In the genomic region with DNA sequence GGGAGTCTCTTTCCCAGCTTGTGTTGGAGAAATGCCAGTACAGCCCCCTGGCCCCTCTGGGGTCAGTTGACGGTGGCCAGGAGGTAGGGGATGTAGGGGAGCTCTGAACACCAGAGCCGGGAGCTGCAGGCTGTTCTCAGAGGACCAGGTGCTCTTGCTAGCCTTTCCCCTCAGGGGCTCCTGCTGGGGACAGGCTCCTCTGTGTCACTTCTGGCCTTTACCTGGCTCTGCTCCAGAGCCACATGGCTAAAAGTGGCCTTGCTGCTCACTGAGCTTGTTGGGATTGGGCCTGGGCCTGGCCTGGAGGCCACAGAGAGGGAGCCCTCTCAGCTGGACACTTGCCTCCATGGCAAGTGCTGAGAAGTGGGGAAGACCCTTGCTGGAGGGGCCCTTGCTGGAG, we compare ENCODE assay signal across 17 cellular contexts. TPM values are rescaled to one million over a fixed set of nuclear protein-coding genes. Genes with fewer than 3 reads are reported as not detected.
DNase-seq lines count a peak whose midpoint lies in the region; ATAC-seq and TF ChIP-seq lines count a peak whose summit lies in the region.
"Had no signal": no experiment of that assay in that cellular context is flagged by ENCODE, and none has a peak within 500 bp of the region (broad histone marks: within the 10 kb centered on the region; RNA-seq: fewer than 3 reads in every experiment).

No MANE protein-coding gene starts in this region.

- H3K36me3 Mint-ChIP-seq in activated T-cell treated with anti-CD3 and anti-CD28 coated beads, Interleukin-2, amount 50 U/mL, for 72 hours (ENCODE audit: insufficient read depth in 2 of 2) = peaks cover 4 to 9% of the 10 kb centered on the region in 2 donors

- H3K4me1 Mint-ChIP-seq in activated T-cell treated with anti-CD3 and anti-CD28 coated beads, Interleukin-2, amount 50 U/mL, for 72 hours (ENCODE audit: low read depth) = peaks cover 9% of the 10 kb centered on the region

- H3K4me3 Mint-ChIP-seq in activated T-cell treated with anti-CD3 and anti-CD28 coated beads, Interleukin-2, amount 50 U/mL, for 72 hours = no peak overlapping the region
- H3K4me3 Mint-ChIP-seq: B cell; CD4-positive, alpha-beta T cell; H9 had no signal

- WGBS in psoas muscle, 3 donors = 57 to 64% (median 58%) methylated on average over 2 of the region's 2 CpGs

- intact Hi-C loops in left cardiac atrium (cut with DNase I) = no loop called here
- intact Hi-C loops in psoas muscle (cut with DNase I) = no loop called here
- intact Hi-C loops in breast epithelium (cut with DNase I; ENCODE audit: low total_unique reads) = no loop called here

- no peaks in the 10 kb centered on the region for H3K27me3 Mint-ChIP-seq in activated T-cell treated with anti-CD3 and anti-CD28 coated beads, Interleukin-2, amount 50 U/mL, for 72 hours (ENCODE audit: low read depth)
- H3K27me3 Mint-ChIP-seq: B cell; CD4-positive, alpha-beta T cell had no signal

- in situ Hi-C loops in G401 (cut with HindIII; ENCODE audit: low sequenced_read_pairs) = no loop called here

- peaks cover 0 to 15% of the 10 kb centered on the region in 2 donors for H3K36me3 ChIP-seq in psoas muscle (ENCODE audit: insufficient read depth in 1 of 2, low read depth in 1 of 2)
- H3K36me3 ChIP-seq in breast epithelium = no peaks in the 10 kb centered on the region

- ATAC-seq in left cardiac atrium (peak; percentile 27 to 45), psoas muscle (peak; percentile 70 to 88 (median 72))
- ATAC-seq in activated T-cell treated with anti-CD3 and anti-CD28 coated beads, Interleukin-2, amount 50 U/mL, for 72 hours (replicated peaks in 1 of 2) = no peak
- ATAC-seq: Panc1 had no signal

- no peaks in the 10 kb centered on the region for H3K27me3 ChIP-seq in psoas muscle (ENCODE audit: insufficient read depth in 3 of 3, low read length in 2 of 3)
- no peaks in the 10 kb centered on the region for H3K27me3 ChIP-seq in breast epithelium

- no peak for TF ChIP-seq CTCF in psoas muscle (IDR thresholded peaks at IDR 0.05)
- no peak for TF ChIP-seq CTCF in breast epithelium (IDR thresholded peaks at IDR 0.05)

- DNase-seq in G401 (ENCODE audit: low spot score) (peak; percentile 25), NCI-H69 (lab: John Stamatoyannopoulos, UW) (peak; percentile 83), left cardiac atrium (no peak), psoas muscle (peak; percentile 27 to 59), NK-92 (lab: John Stamatoyannopoulos, UW; ENCODE audit: unreplicated experiment) (no peak), breast epithelium (ENCODE audit: low spot score in 2 of 2) (no peak)
- no peak for DNase-seq in activated T-cell treated with anti-CD3 and anti-CD28 coated beads, Interleukin-2, amount 50 U/mL, for 72 hours
- DNase-seq: CD4-positive, alpha-beta T cell; DMS79; H9; NCI-H1105 treated with DMSO at 0.1 percent for 48 hours; NCI-H187 treated with DMSO at 0.1 percent for 48 hours; NCI-H510A; NCI-H82 had no signal

- TF ChIP-seq POLR2A in breast epithelium (IDR thresholded peaks at IDR 0.05) = no peak

- H3K27ac ChIP-seq in psoas muscle (peak overlapping the region; percentile 30), breast epithelium (no peak overlapping the region)
- H3K27ac ChIP-seq: SK-N-MC had no signal

- H3K9me3 ChIP-seq in psoas muscle (no peaks in the 10 kb centered on the region), breast epithelium (no peaks in the 10 kb centered on the region)

- H3K27ac Mint-ChIP-seq in activated T-cell treated with anti-CD3 and anti-CD28 coated beads, Interleukin-2, amount 50 U/mL, for 72 hours = no peak overlapping the region
- H3K27ac Mint-ChIP-seq: B cell; CD4-positive, alpha-beta T cell; H9 had no signal

- no peak overlapping the region for H3K4me3 ChIP-seq in psoas muscle
- no peak overlapping the region for H3K4me3 ChIP-seq in breast epithelium
- H3K4me3 ChIP-seq: SK-N-MC had no signal

- H3K4me1 ChIP-seq in psoas muscle (peaks cover 6% of the 10 kb centered on the region), breast epithelium (no peaks in the 10 kb centered on the region)

- peaks cover 5 to 7% of the 10 kb centered on the region in 2 donors for H3K9me3 Mint-ChIP-seq in activated T-cell treated with anti-CD3 and anti-CD28 coated beads, Interleukin-2, amount 50 U/mL, for 72 hours

RNA-seq across cellular contexts. Expression of gene BCL7A, which starts 50.8 kb away (rescaled TPM):
- total RNA-seq in G401 (2014; rRNA removed; shearing (Covaris generic)) = 10.6 and 16.1 TPM in 2 replicates
- total RNA-seq in left cardiac atrium = 10 to 100 TPM in 1 of 2 donors, 1 to 10 TPM in 1; 9.8 to 11.3 TPM
- 10 to 100 TPM; 11.3 to 14.3 (median 12.5) TPM for total RNA-seq in psoas muscle
- 1 to 10 TPM; 3.6 to 8.1 (median 6.5) TPM for polyA plus RNA-seq in psoas muscle
- 10 to 100 TPM in 1 of 2 donors, 1 to 10 TPM in 1; 6.4 to 12.2 TPM for total RNA-seq in activated T-cell treated with anti-CD3 and anti-CD28 coated beads, Interleukin-2, amount 50 U/mL, for 72 hours
- 10 to 100 TPM in 1 of 3 donors, 1 to 10 TPM in 2; 6.2 to 13.5 (median 8.8) TPM for total RNA-seq in breast epithelium

RNA-seq across cellular contexts. Expression of gene CFAP251, which starts 52.5 kb away (rescaled TPM):
- total RNA-seq in G401 (2014; rRNA removed; shearing (Covaris generic)) = 0.31 and 0.44 TPM in 2 replicates
- 1 to 10 TPM in 1 of 2 donors, under 1 TPM in 1; 0.77 to 1.3 TPM for total RNA-seq in left cardiac atrium
- under 1 TPM; 0.36 to 0.66 (median 0.63) TPM for total RNA-seq in psoas muscle
- under 1 TPM; 0.39 to 0.79 (median 0.79) TPM for polyA plus RNA-seq in psoas muscle
- total RNA-seq in activated T-cell treated with anti-CD3 and anti-CD28 coated beads, Interleukin-2, amount 50 U/mL, for 72 hours = 1 to 10 TPM in 1 of 2 donors, under 1 TPM in 1; 0.70 to 1.6 TPM
- 1 to 10 TPM; 4.8 to 8.2 (median 6.7) TPM for total RNA-seq in breast epithelium

Comparison
In these comparisons a context has a peak if more than half of its experiments do, and no peak if none do; other contexts are left out.
1. DNase-seq: peak in G401 (single experiment), NCI-H69 (single experiment) and psoas muscle (2 of 2); none in left cardiac atrium (single experiment), activated T-cell treated with anti-CD3 and anti-CD28 coated beads, Interleukin-2, amount 50 U/mL, for 72 hours (0 of 2), NK-92 (single experiment) and breast epithelium (0 of 2).
2. ATAC-seq: peak in left cardiac atrium (2 of 2) and psoas muscle (4 of 4); none in activated T-cell treated with anti-CD3 and anti-CD28 coated beads, Interleukin-2, amount 50 U/mL, for 72 hours (0 of 2).